Comparison of ENCODE assay signal across 24 cellular contexts in genomic region chr5:69138796-69139195, GRCh38.
"Had no signal": no experiment of that assay in that cellular context is flagged by ENCODE, and none has a peak within 500 bp of the region (broad histone marks: within the 10 kb centered on the region; RNA-seq: fewer than 3 reads in every experiment).

No MANE protein-coding gene starts in this region.

- ATAC-seq: HepG2, Panc1, PC-3 had no signal

- H3K9me3 ChIP-seq: MG63 had no signal

- H3K27ac ChIP-seq: RWPE1, SJCRH30 had no signal

- H3K4me3 ChIP-seq: MG63, SJCRH30 had no signal

- DNase-seq: IMR-90, Karpas-422, KG1, MG63, NCI-H1092, NCI-H1105 treated with DMSO at 0.1 percent for 48 hours, NCI-H1417 treated with DMSO at 0.1 percent for 48 hours, NCI-H146, NCI-H1694 treated with DMSO at 0.1 percent for 48 hours, NCI-H2029, NCI-H2081 treated with DMSO at 0.1 percent for 48 hours, NCI-H2171, NCI-H226, NCI-H446, NCI-H510A, NCI-H524 treated with DMSO at 0.1 percent for 48 hours, NCI-H69, NCI-H774, PC-3, SHP77, SJCRH30 had no signal

- H3K4me1 ChIP-seq: SJCRH30 had no signal

- H3K36me3 ChIP-seq: SJCRH30 had no signal

- H3K27me3 ChIP-seq: MG63, SJCRH30 had no signal

- FAIRE-seq: HepG2 had no signal
